ENCODE assay signal across 8 cellular contexts in the genomic region with DNA sequence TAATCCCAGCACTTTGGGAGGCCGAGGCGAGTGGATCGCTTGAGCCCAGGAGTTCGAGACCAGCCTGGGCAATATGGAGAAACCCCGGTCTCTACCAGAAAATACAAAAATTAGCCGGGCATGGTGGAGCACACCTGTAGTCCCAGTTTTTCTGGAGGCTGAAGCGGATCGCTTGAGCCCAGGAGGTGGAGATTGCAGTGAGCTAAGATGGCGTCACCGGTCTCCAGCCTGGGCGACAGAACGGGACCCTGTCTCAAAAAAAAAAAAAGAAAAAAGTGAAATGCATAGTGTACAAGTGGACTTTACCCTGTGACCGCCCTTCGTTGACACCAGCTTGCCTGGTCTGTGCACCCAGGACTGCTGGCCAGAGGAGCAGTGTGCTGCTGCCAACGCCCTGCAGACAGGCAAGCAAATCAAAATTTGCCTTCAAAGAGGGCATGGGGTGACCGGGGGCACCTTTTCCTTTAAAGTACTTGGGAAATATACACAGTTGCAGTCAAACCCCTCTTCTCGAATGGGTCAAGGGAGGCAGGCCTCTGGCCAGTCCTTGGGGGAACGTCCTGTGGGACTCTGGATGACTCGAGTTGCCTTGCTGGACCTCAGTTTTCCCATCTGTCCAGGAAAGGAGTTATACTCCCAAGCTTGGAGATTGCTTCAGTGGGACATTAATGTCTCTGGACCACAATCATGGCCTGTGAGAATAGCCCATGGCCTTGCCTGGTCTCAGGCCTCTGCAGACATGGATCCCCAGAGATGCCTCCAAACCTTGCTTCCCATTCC. TPM values are rescaled to one million over a fixed set of nuclear protein-coding genes. Genes with fewer than 3 reads are reported as not detected.
A peak's percentile ranks its signal among the peaks of the same experiment; 100 is the strongest.
DNase-seq lines count a peak whose midpoint lies in the region; ATAC-seq, FAIRE-seq and TF ChIP-seq lines count a peak whose summit lies in the region.

No MANE protein-coding gene starts in this region.

- no peak overlapping the region for H3K27ac Mint-ChIP-seq in activated CD4-positive, alpha-beta T cell treated with anti-CD3 and anti-CD28 coated beads, Interleukin-2, amount 10 ng/mL, durations not matched to agents 7 days and 5 days
- H3K27ac Mint-ChIP-seq in activated B cell treated with CpG ODN at 0.5 μM for 24 hours, result no peak overlapping the region

- H3K9ac ChIP-seq in kidney (ENCODE audit: low read length in 2 of 2) (peak overlapping the region in 1 of 2 donors; percentile 59), subcutaneous abdominal adipose tissue (ENCODE audit: low read length in 5 of 5) (peak overlapping the region in 3 of 5 donors; percentile 71 to 76 (median 73))

- H3K27me3 ChIP-seq in subcutaneous abdominal adipose tissue (ENCODE audit: control insufficient read depth in 5 of 5, insufficient read depth in 4 of 5, low read length in 5 of 5), result no peaks in the 10 kb centered on the region

- no peak for FAIRE-seq in kidney (lab: Jason Lieb, UNC)
- FAIRE-seq in urothelium cell line (lab: Jason Lieb, UNC), result no peak

- H3K36me3 ChIP-seq in kidney (ENCODE audit: control insufficient read depth in 1 of 2, insufficient read depth in 2 of 2, low read length in 2 of 2) (no peaks in the 10 kb centered on the region), subcutaneous abdominal adipose tissue (ENCODE audit: control insufficient read depth in 5 of 5, insufficient read depth in 5 of 5, low read length in 5 of 5) (peaks cover 0 to 5% (median 3%) of the 10 kb centered on the region in 5 donors)

- intact Hi-C loops in activated B cell treated with CpG ODN at 0.5 μM for 24 hours (cut with micrococcal nuclease), result loop anchor here (2.0 kb wide), 4 partner anchors 133 to 229 kb away; a partner anchor contains a TSS
- intact Hi-C loops in kidney (cut with DNase I), result no loop called here

- CTCF ChIA-PET in activated CD4-positive, alpha-beta T cell treated with anti-CD3 and anti-CD28 coated beads, Interleukin-2, amount 10 ng/mL, durations not matched to agents 7 days and 5 days (lab: Charles Lee), result interaction anchor here (0.8 to 2.4 kb wide), 9 partner anchors 11 to 184 kb away, joined by 3 to 13 read pairs (median 4); no protein-coding TSS in a partner anchor
- CTCF ChIA-PET in activated B cell treated with CpG ODN at 0.5 μM for 24 hours (lab: Charles Lee), result interaction anchor here (1.0 to 1.1 kb wide), 2 partner anchors 149 to 211 kb away, joined by 3 read pairs; a partner anchor contains a TSS

- no peak for ATAC-seq in activated B cell treated with CpG ODN at 0.5 μM for 24 hours (ENCODE audit: low read depth)

- TF ChIP-seq CTCF in activated B cell treated with CpG ODN at 0.5 μM for 24 hours (IDR thresholded peaks at IDR 0.05), result no peak
- no peak for TF ChIP-seq CTCF in kidney (IDR thresholded peaks at IDR 0.05; ENCODE audit: borderline replicate concordance, extremely low read depth, insufficient read depth)

- peak overlapping the region; percentile 77 for H3K4me3 Mint-ChIP-seq in activated CD4-positive, alpha-beta T cell treated with anti-CD3 and anti-CD28 coated beads, Interleukin-2, amount 10 ng/mL, durations not matched to agents 7 days and 5 days
- H3K4me3 Mint-ChIP-seq in activated B cell treated with CpG ODN at 0.5 μM for 24 hours, result peak overlapping the region; percentile 60

- peaks cover 0 to 5% of the 10 kb centered on the region in 2 donors for H3K4me1 ChIP-seq in kidney (ENCODE audit: control insufficient read depth in 1 of 2, insufficient read depth in 1 of 2, low read depth in 1 of 2, low read length in 2 of 2)
- H3K4me1 ChIP-seq in subcutaneous abdominal adipose tissue (ENCODE audit: control insufficient read depth in 5 of 5, insufficient read depth in 5 of 5, low read length in 5 of 5), result peaks cover 3 to 21% (median 15%) of the 10 kb centered on the region in 5 donors

- H3K4me1 Mint-ChIP-seq in activated CD4-positive, alpha-beta T cell treated with anti-CD3 and anti-CD28 coated beads, Interleukin-2, amount 10 ng/mL, durations not matched to agents 7 days and 5 days, result peaks cover 10% of the 10 kb centered on the region
- peaks cover 4% of the 10 kb centered on the region for H3K4me1 Mint-ChIP-seq in activated B cell treated with CpG ODN at 0.5 μM for 24 hours

- H3K27me3 Mint-ChIP-seq in activated CD4-positive, alpha-beta T cell treated with anti-CD3 and anti-CD28 coated beads, Interleukin-2, amount 10 ng/mL, durations not matched to agents 7 days and 5 days, result peaks cover 10% of the 10 kb centered on the region
- no peaks in the 10 kb centered on the region for H3K27me3 Mint-ChIP-seq in activated B cell treated with CpG ODN at 0.5 μM for 24 hours

- H3K9me3 ChIP-seq in kidney (ENCODE audit: control insufficient read depth in 1 of 2, low read length in 2 of 2), result no peaks in the 10 kb centered on the region
- H3K9me3 ChIP-seq in subcutaneous abdominal adipose tissue (ENCODE audit: control insufficient read depth in 5 of 5, low read length in 5 of 5), result peaks cover 0 to 5% (median 0%) of the 10 kb centered on the region in 5 donors

- DNase-seq in activated CD4-positive, alpha-beta T cell treated with anti-CD3 and anti-CD28 coated beads, Interleukin-2, amount 10 ng/mL, durations not matched to agents 7 days and 5 days, result no peak
- DNase-seq in activated CD4-positive, alpha-beta T cell treated with anti-CD3 and anti-CD28 coated beads for 1 hour, result no peak
- DNase-seq in activated B cell treated with CpG ODN at 0.5 μM for 24 hours (no peak), kidney (no peak), NCI-H2029 (lab: John Stamatoyannopoulos, UW) (no peak), urothelium cell line (ENCODE audit: low spot score) (no peak)
- DNase-seq in stimulated activated CD4-positive, alpha-beta T cell treated with anti-CD3 and anti-CD28 coated beads, Interleukin-2, amount 100 ng/mL, for 24 hours, result no peak

- H3K4me3 ChIP-seq in kidney (ENCODE audit: low read length in 2 of 2) (peak overlapping the region; percentile 54 to 70), subcutaneous abdominal adipose tissue (ENCODE audit: low read depth in 1 of 5, low read length in 5 of 5) (peak overlapping the region; percentile 61 to 91 (median 80))

- no peaks in the 10 kb centered on the region for H3K9me3 Mint-ChIP-seq in activated CD4-positive, alpha-beta T cell treated with anti-CD3 and anti-CD28 coated beads, Interleukin-2, amount 10 ng/mL, durations not matched to agents 7 days and 5 days
- H3K9me3 Mint-ChIP-seq in activated B cell treated with CpG ODN at 0.5 μM for 24 hours, result no peaks in the 10 kb centered on the region

- POLR2A ChIA-PET in activated CD4-positive, alpha-beta T cell treated with anti-CD3 and anti-CD28 coated beads, Interleukin-2, amount 10 ng/mL, durations not matched to agents 7 days and 5 days (lab: Charles Lee), result no interaction called here
- POLR2A ChIA-PET in activated B cell treated with CpG ODN at 0.5 μM for 24 hours (lab: Charles Lee), result no interaction called here

- H3K27ac ChIP-seq in kidney (ENCODE audit: low read depth in 2 of 2, low read length in 2 of 2) (no peak overlapping the region), subcutaneous abdominal adipose tissue (ENCODE audit: low read depth, low read length) (no peak overlapping the region)

- peaks cover 11% of the 10 kb centered on the region for H3K36me3 Mint-ChIP-seq in activated CD4-positive, alpha-beta T cell treated with anti-CD3 and anti-CD28 coated beads, Interleukin-2, amount 10 ng/mL, durations not matched to agents 7 days and 5 days (ENCODE audit: low read depth)
- H3K36me3 Mint-ChIP-seq in activated B cell treated with CpG ODN at 0.5 μM for 24 hours (ENCODE audit: low read depth), result no peaks in the 10 kb centered on the region

RNA-seq across cellular contexts. Expression of a gene that starts 1.0 kb away (rescaled TPM):
- 1 to 10 TPM; 6.9 to 7.0 TPM for total RNA-seq in activated CD4-positive, alpha-beta T cell treated with anti-CD3 and anti-CD28 coated beads, Interleukin-2, amount 10 ng/mL, durations not matched to agents 7 days and 5 days
- 1.3 and 1.8 TPM in 2 replicates for total RNA-seq in activated B cell treated with CpG ODN at 0.5 μM for 24 hours
- total RNA-seq in kidney, result 6.0 TPM
- 7.9 TPM for polyA plus RNA-seq in kidney (ENCODE audit: insufficient read depth, low read depth, low replicate concordance)
